11 cellular contexts compared by ENCODE assay signal in the genomic region with DNA sequence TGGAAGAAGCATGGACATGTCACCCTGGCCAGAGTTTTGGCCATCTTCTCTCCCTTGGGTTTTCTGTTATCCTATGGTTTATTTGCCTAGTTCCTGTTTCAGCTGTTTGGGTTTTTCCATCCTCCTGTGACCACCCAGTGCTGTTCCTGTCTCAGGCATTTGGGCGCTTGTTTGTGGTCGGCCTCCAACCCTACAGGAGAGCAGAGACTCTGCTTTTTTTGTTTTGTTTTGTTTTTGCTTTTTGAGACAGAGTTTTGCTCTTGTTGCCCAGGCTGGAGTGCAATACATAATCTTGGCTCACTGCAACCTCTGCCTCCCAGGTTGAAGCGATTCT. TPM values are rescaled to one million over a fixed set of nuclear protein-coding genes. Genes with fewer than 3 reads are reported as not detected.
DNase-seq lines count a peak whose midpoint lies in the region; ATAC-seq and TF ChIP-seq lines count a peak whose summit lies in the region.
"Had no signal": no experiment of that assay in that cellular context is flagged by ENCODE, and none has a peak within 500 bp of the region (broad histone marks: within the 10 kb centered on the region; RNA-seq: fewer than 3 reads in every experiment).

No MANE protein-coding gene starts in this region.

- H3K27me3 Mint-ChIP-seq in T-cell (no peaks in the 10 kb centered on the region), MCF 10A (ENCODE audit: insufficient read depth, unreplicated experiment) (no peaks in the 10 kb centered on the region)

- no peaks in the 10 kb centered on the region for H3K9me3 Mint-ChIP-seq in T-cell
- no peaks in the 10 kb centered on the region for H3K9me3 Mint-ChIP-seq in MCF 10A (ENCODE audit: unreplicated experiment)

- no TSS peak for BruUV-seq in MCF 10A (replicated peaks; lab: Mats Ljungman, UMichigan)

- H3K27ac Mint-ChIP-seq in T-cell, result peak overlapping the region; percentile 94 to 98
- no peak overlapping the region for H3K27ac Mint-ChIP-seq in MCF 10A (ENCODE audit: low read depth, unreplicated experiment)

- peak overlapping the region in 2 of 3 donors; percentile 61 to 93 for H3K4me3 Mint-ChIP-seq in T-cell
- H3K4me3 Mint-ChIP-seq in MCF 10A (ENCODE audit: unreplicated experiment), result no peak overlapping the region

- no peak for TF ChIP-seq CTCF in MCF 10A (IDR thresholded peaks at IDR 0.05; ENCODE audit: unreplicated experiment)

- DNase-seq in AML-193 (lab: John Stamatoyannopoulos, UW) (peak; percentile 55 to 57), T-cell (no peak), medulla oblongata (ENCODE audit: extremely low spot score) (peak; percentile 20), NCI-H1417 treated with DMSO at 0.1 percent for 48 hours (lab: John Stamatoyannopoulos, UW) (no peak), MCF 10A (ENCODE audit: unreplicated experiment) (no peak), NCI-H2171 treated with DMSO at 0.1 percent for 48 hours (lab: John Stamatoyannopoulos, UW) (no peak)
- DNase-seq: glutamatergic neuron, HCEC 1CT had no signal

- intact Hi-C loops in MCF 10A (cut with micrococcal nuclease), result no loop called here

- H3K4me3 ChIP-seq in GM08714 (ENCODE audit: low read length), result peak overlapping the region; percentile 73; the same call in 1 of the 2 replicates
- H3K4me3 ChIP-seq: smooth muscle cell had no signal

- ATAC-seq in T-cell (replicated peaks in 1 of 4) (no peak), HG03565 (IDR thresholded peaks at IDR 0.05; ENCODE audit: unreplicated experiment) (no peak)

- peaks cover 44 to 50% (median 49%) of the 10 kb centered on the region in 3 donors for H3K4me1 Mint-ChIP-seq in T-cell
- H3K4me1 Mint-ChIP-seq in MCF 10A (ENCODE audit: insufficient read depth, unreplicated experiment), result peaks cover 13% of the 10 kb centered on the region

- POLR2A ChIA-PET in T-cell (lab: Charles Lee), result interaction anchor here in 1 of 2 donors (0.7 kb wide), 1 partner anchor 13 kb away, joined by 3 read pairs; no protein-coding TSS in a partner anchor
- POLR2A ChIA-PET in MCF 10A (lab: Yijun Ruan, JAX), result no interaction called here

- no peaks in the 10 kb centered on the region for H3K36me3 Mint-ChIP-seq in T-cell
- H3K36me3 Mint-ChIP-seq in MCF 10A (ENCODE audit: insufficient read depth, unreplicated experiment), result peaks cover 16% of the 10 kb centered on the region

- CTCF ChIA-PET in T-cell (lab: Charles Lee), result no interaction called here
- CTCF ChIA-PET in MCF 10A (lab: Yijun Ruan, JAX), result no interaction called here

RNA-seq across cellular contexts. Expression of a gene that starts 3.3 kb away (rescaled TPM):
- total RNA-seq in T-cell, result 100 to 1,000 TPM in 1 of 5 donors, 10 to 100 TPM in 4; 57.6 to 115 (median 68.2) TPM
- total RNA-seq in MCF 10A (2022), result 66.9 and 74.1 TPM in 2 replicates

RNA-seq across cellular contexts. Expression of a gene that starts 51.0 kb away (rescaled TPM):
- total RNA-seq in T-cell (100 to 1,000 TPM; 165 to 205 (median 180) TPM), MCF 10A (2022) (302 and 406 TPM in 2 replicates)

RNA-seq across cellular contexts. Expression of a gene that starts 57.7 kb away (rescaled TPM):
- total RNA-seq in T-cell, result 10 to 100 TPM; 44.0 to 76.3 (median 54.0) TPM
- 38.2 and 43.7 TPM in 2 replicates for total RNA-seq in MCF 10A (2022)

Comparison
In these comparisons a context has a peak if more than half of its experiments do, and no peak if none do; other contexts are left out.
1. DNase-seq: peak in AML-193 (2 of 2) and medulla oblongata (single experiment); none in T-cell (0 of 34), NCI-H1417 treated with DMSO at 0.1 percent for 48 hours (single experiment), MCF 10A (single experiment) and NCI-H2171 treated with DMSO at 0.1 percent for 48 hours (single experiment).